Comparison of ENCODE assay signal across 9 cellular contexts in genomic region chr13:27639186-27639585, GRCh38.
"Had no signal": no experiment of that assay in that cellular context is flagged by ENCODE, and none has a peak within 500 bp of the region (broad histone marks: within the 10 kb centered on the region; RNA-seq: fewer than 3 reads in every experiment).

No MANE protein-coding gene starts in this region.

- H3K27ac Mint-ChIP-seq: activated CD4-positive, alpha-beta memory T cell treated with anti-CD3 and anti-CD28 coated beads for 36 hours; dendritic cell treated with granulocyte-macrophage colony-stimulating factor and Interleukin-4, amounts not matched to agents 40 ng/mL and 50 ng/mL, for 4 days; stimulated activated effector memory CD8-positive, alpha-beta T cell treated with anti-CD3 and anti-CD28 coated beads, Interleukin-12 subunit alpha, Interleukin-12 subunit beta, amount 100 ng/mL, for 72 hours; T-helper 2 cell treated with Interferon-gamma antibody and Interleukin-4, amounts not matched to agents 5 μg/mL and 100 μg/mL, for 36 hours had no signal

- H3K36me3 ChIP-seq: right atrium auricular region had no signal

- H3K27me3 ChIP-seq: right atrium auricular region had no signal

- H3K4me3 Mint-ChIP-seq: activated CD4-positive, alpha-beta memory T cell treated with anti-CD3 and anti-CD28 coated beads for 36 hours; central memory CD8-positive, alpha-beta T cell; dendritic cell treated with granulocyte-macrophage colony-stimulating factor and Interleukin-4, amounts not matched to agents 40 ng/mL and 50 ng/mL, for 4 days; stimulated activated effector memory CD8-positive, alpha-beta T cell treated with anti-CD3 and anti-CD28 coated beads, Interleukin-12 subunit alpha, Interleukin-12 subunit beta, amount 100 ng/mL, for 72 hours; T-helper 2 cell treated with Interferon-gamma antibody and Interleukin-4, amounts not matched to agents 5 μg/mL and 100 μg/mL, for 36 hours had no signal

- H3K4me3 ChIP-seq: right atrium auricular region had no signal

- H3K9me3 Mint-ChIP-seq: activated CD4-positive, alpha-beta memory T cell treated with anti-CD3 and anti-CD28 coated beads for 36 hours; central memory CD8-positive, alpha-beta T cell; dendritic cell treated with granulocyte-macrophage colony-stimulating factor and Interleukin-4, amounts not matched to agents 40 ng/mL and 50 ng/mL, for 4 days; stimulated activated effector memory CD8-positive, alpha-beta T cell treated with anti-CD3 and anti-CD28 coated beads, Interleukin-12 subunit alpha, Interleukin-12 subunit beta, amount 100 ng/mL, for 72 hours; T-helper 2 cell treated with Interferon-gamma antibody and Interleukin-4, amounts not matched to agents 5 μg/mL and 100 μg/mL, for 36 hours had no signal

- H3K9me3 ChIP-seq: right atrium auricular region had no signal

- H3K27me3 Mint-ChIP-seq: activated CD4-positive, alpha-beta memory T cell treated with anti-CD3 and anti-CD28 coated beads for 36 hours; central memory CD8-positive, alpha-beta T cell; dendritic cell treated with granulocyte-macrophage colony-stimulating factor and Interleukin-4, amounts not matched to agents 40 ng/mL and 50 ng/mL, for 4 days had no signal

- DNase-seq: activated CD4-positive, alpha-beta memory T cell treated with anti-CD3 and anti-CD28 coated beads for 36 hours; islet precursor cell; left ventricle myocardium superior; SIG-M5 had no signal
